Comparison of ENCODE assay signal across 22 cellular contexts in genomic region chr6:79763301-79763700, GRCh38.
"Had no signal": no experiment of that assay in that cellular context is flagged by ENCODE, and none has a peak within 500 bp of the region (broad histone marks: within the 10 kb centered on the region; RNA-seq: fewer than 3 reads in every experiment).

No MANE protein-coding gene starts in this region.

- H3K36me3 ChIP-seq: colonic mucosa, esophagus muscularis mucosa, gastroesophageal sphincter, heart right ventricle, left lung, lower lobe of right lung had no signal

- H3K9me3 Mint-ChIP-seq: effector memory CD8-positive, alpha-beta T cell; endodermal cell had no signal

- H3K4me1 ChIP-seq: colonic mucosa, esophagus muscularis mucosa, foreskin keratinocyte, gastroesophageal sphincter, heart right ventricle, left lung, lower lobe of right lung had no signal

- H3K4me3 Mint-ChIP-seq: dendritic cell treated with granulocyte-macrophage colony-stimulating factor and Interleukin-4, amounts not matched to agents 40 ng/mL and 50 ng/mL, for 4 days; effector memory CD8-positive, alpha-beta T cell; endodermal cell; mesothelial cell of epicardium; naive B cell had no signal

- DNase-seq: colonic mucosa; cortex of kidney; effector CD8-positive, alpha-beta T cell; effector memory CD8-positive, alpha-beta T cell; endodermal cell; foreskin keratinocyte; glutamatergic neuron; head of caudate nucleus; heart right ventricle; hippocampal formation; left cardiac atrium; left lung; left ventricle myocardium superior; lower lobe of right lung; mesenchymal stem cell; mucosa of descending colon; naive B cell had no signal

- H3K27me3 ChIP-seq: colonic mucosa, esophagus muscularis mucosa, gastroesophageal sphincter, heart right ventricle, left lung had no signal

- H3K4me3 ChIP-seq: colonic mucosa, esophagus muscularis mucosa, gastroesophageal sphincter, heart right ventricle, left lung, lower lobe of right lung, mucosa of descending colon had no signal

- ATAC-seq: effector memory CD8-positive, alpha-beta T cell; foreskin keratinocyte; gastroesophageal sphincter; heart right ventricle; left cardiac atrium; left lung; left ventricle myocardium superior; lower lobe of right lung; mucosa of descending colon had no signal

- H3K9me3 ChIP-seq: colonic mucosa, esophagus muscularis mucosa, lower lobe of right lung, mucosa of descending colon had no signal

- H3K4me1 Mint-ChIP-seq: endodermal cell, mesothelial cell of epicardium, naive B cell had no signal

- H3K27ac ChIP-seq: colonic mucosa, epithelial cell of prostate, esophagus muscularis mucosa, foreskin keratinocyte, gastroesophageal sphincter, heart right ventricle, left lung, lower lobe of right lung had no signal

- H3K27ac Mint-ChIP-seq: dendritic cell treated with granulocyte-macrophage colony-stimulating factor and Interleukin-4, amounts not matched to agents 40 ng/mL and 50 ng/mL, for 4 days; effector memory CD8-positive, alpha-beta T cell; endodermal cell; mesothelial cell of epicardium; naive B cell had no signal
